ENCODE assay signal across 1 cellular context in genomic region chr2:230636684-230637271, GRCh38.
TF ChIP-seq lines count a peak whose summit lies in the region.

No MANE protein-coding gene starts in this region.

TF ChIP-seq in GM12878, 131 proteins besides CTCF, POLR2A, EP300 and RAD21 (continued from another document and continues in another):
- TF ChIP-seq ZBTB40 (IDR thresholded peaks at IDR 0.05; ENCODE audit: borderline replicate concordance) (peak; percentile 24; the same call in 1 of the 2 replicates), ZNF384 (IDR thresholded peaks at IDR 0.05; ENCODE audit: borderline replicate concordance, low read depth, low read length) (no peak), RFX5 (IDR thresholded peaks at IDR 0.05; ENCODE audit: low read depth, low read length) (no peak), SREBF1 (IDR thresholded peaks at IDR 0.05; ENCODE audit: low read length) (no peak), BCL3 (IDR thresholded peaks at IDR 0.05; ENCODE audit: borderline replicate concordance, insufficient read depth, low read depth, low read length, poor library complexity, severe bottlenecking) (no peak), ZBTB33 (IDR thresholded peaks at IDR 0.05) (no peak), MAX (IDR thresholded peaks at IDR 0.05; ENCODE audit: low read depth, low read length) (no peak), SREBF2 (IDR thresholded peaks at IDR 0.05; ENCODE audit: low read length) (no peak), MTA3 (IDR thresholded peaks at IDR 0.05; ENCODE audit: borderline replicate concordance, low read length) (no peak), PBX3 (IDR thresholded peaks at IDR 0.05; ENCODE audit: insufficient replicate concordance, low read depth, low read length) (no peak), EED (IDR thresholded peaks at IDR 0.05; ENCODE audit: low read depth) (no peak), MEF2A (IDR thresholded peaks at IDR 0.05; ENCODE audit: insufficient read depth, low read depth, low read length) (peak; percentile 94), ESRRA (IDR thresholded peaks at IDR 0.05; ENCODE audit: low read length) (no peak), KAT2A (conservative IDR thresholded peaks at IDR 0.05; ENCODE audit: control insufficient read depth, low read depth, low read length) (no peak), STAT1 (conservative IDR thresholded peaks at IDR 0.05) (no peak), IKZF1 (conservative IDR thresholded peaks at IDR 0.05) (peak; percentile 78), CHD2 (IDR thresholded peaks at IDR 0.05; ENCODE audit: borderline replicate concordance, low read depth, low read length) (no peak), FOS (IDR thresholded peaks at IDR 0.05; ENCODE audit: borderline replicate concordance, extremely low read depth, insufficient read length) (no peak), ATF7 (IDR thresholded peaks at IDR 0.05; ENCODE audit: low read depth) (peak; percentile 83), ZNF274 (IDR thresholded peaks at IDR 0.05; ENCODE audit: insufficient read depth, insufficient read length) (no peak), RELA (IDR thresholded peaks at IDR 0.05; ENCODE audit: borderline replicate concordance, partially characterized antibody) (peak; percentile 90), KDM1A (IDR thresholded peaks at IDR 0.05; ENCODE audit: borderline replicate concordance) (no peak), TCF12 (IDR thresholded peaks at IDR 0.05; ENCODE audit: low read depth, low read length) (no peak), RAD51 (IDR thresholded peaks at IDR 0.05) (no peak), MYC (IDR thresholded peaks at IDR 0.05; ENCODE audit: insufficient read depth, insufficient read length, insufficient replicate concordance, low read length, severe bottlenecking) (no peak), BRCA1 (IDR thresholded peaks at IDR 0.05; ENCODE audit: low read depth, low read length) (no peak), REST (IDR thresholded peaks at IDR 0.05; ENCODE audit: low read depth, low read length) (no peak), MXI1 (IDR thresholded peaks at IDR 0.05; ENCODE audit: low read depth, low read length) (no peak), MYB (IDR thresholded peaks at IDR 0.05; ENCODE audit: borderline replicate concordance, low read depth, low read length) (no peak), SIN3A (IDR thresholded peaks at IDR 0.05; ENCODE audit: low read depth, low read length) (no peak), POLR2AphosphoS5 (IDR thresholded peaks at IDR 0.05; ENCODE audit: low read length) (no peak), MEF2B (IDR thresholded peaks at IDR 0.05; ENCODE audit: partially characterized antibody, poor library complexity, severe bottlenecking) (peak; percentile 91), MTA2 (IDR thresholded peaks at IDR 0.05; ENCODE audit: low read depth) (peak; percentile 85), SKIL (IDR thresholded peaks at IDR 0.05; ENCODE audit: low read depth, poor library complexity, severe bottlenecking) (peak; percentile 40), RB1 (IDR thresholded peaks at IDR 0.05; ENCODE audit: borderline replicate concordance) (no peak), USF2 (IDR thresholded peaks at IDR 0.05; ENCODE audit: borderline replicate concordance, low read depth, low read length) (no peak), CUX1 (IDR thresholded peaks at IDR 0.05; ENCODE audit: insufficient replicate concordance, low read depth, low read length) (no peak), LARP7 (IDR thresholded peaks at IDR 0.05) (no peak), GATAD2B (conservative IDR thresholded peaks at IDR 0.05; ENCODE audit: low read depth) (no peak)
